10 cellular contexts compared by ENCODE assay signal in genomic region chr11:61598886-61599868, GRCh38. TPM values are rescaled to one million over a fixed set of nuclear protein-coding genes. Genes with fewer than 3 reads are reported as not detected.
A peak's percentile ranks its signal among the peaks of the same experiment; 100 is the strongest.
DNase-seq lines count a peak whose midpoint lies in the region; ATAC-seq and TF ChIP-seq lines count a peak whose summit lies in the region.
"Had no signal": no experiment of that assay in that cellular context is flagged by ENCODE, and none has a peak within 500 bp of the region (broad histone marks: within the 10 kb centered on the region; RNA-seq: fewer than 3 reads in every experiment).

No MANE protein-coding gene starts in this region.

- ATAC-seq in heart left ventricle (peak in 3 of 4 donors; percentile 27 to 64 (median 43)), GM19395 (IDR thresholded peaks at IDR 0.05; ENCODE audit: unreplicated experiment) (no peak)
- ATAC-seq: activated T-cell treated with anti-CD3 and anti-CD28 coated beads, Interleukin-2, amount 50 U/mL, for 72 hours had no signal

- intact Hi-C loops in heart left ventricle (cut with DNase I) (no loop called here), spleen (cut with DNase I; ENCODE audit: low total_unique reads) (no loop called here)

- H3K9ac ChIP-seq in skeletal muscle satellite cell (ENCODE audit: low read depth, low read length): peak overlapping the region; percentile 25

- TF ChIP-seq POLR2A in heart left ventricle (IDR thresholded peaks at IDR 0.05) (no peak), spleen (IDR thresholded peaks at IDR 0.05) (no peak)

- WGBS in heart left ventricle, 4 donors: 39 to 56% (median 41%) methylated on average over 20 to 25 of the region's 25 CpGs
- 40 to 56% (median 53%) methylated on average over 24 to 25 of the region's 25 CpGs for WGBS in spleen, 5 donors

- no peak for TF ChIP-seq CTCF in WERI-Rb-1 (IDR thresholded peaks at IDR 0.05; ENCODE audit: low read depth, low read length)
- no peak for TF ChIP-seq CTCF in heart left ventricle (IDR thresholded peaks at IDR 0.05)
- no peak for TF ChIP-seq CTCF in spleen (IDR thresholded peaks at IDR 0.05 in 8 of 11, conservative IDR thresholded peaks at IDR 0.05 in 3 of 11)

- peak overlapping the region; percentile 23 for H3K27ac ChIP-seq in WERI-Rb-1
- peak overlapping the region in 11 of 12 donors; percentile 9 to 75 (median 58) for H3K27ac ChIP-seq in heart left ventricle
- no peak overlapping the region for H3K27ac ChIP-seq in spleen

- H3K9me3 ChIP-seq in WERI-Rb-1 (ENCODE audit: severe bottlenecking) (no peaks in the 10 kb centered on the region), heart left ventricle (no peaks in the 10 kb centered on the region), skeletal muscle satellite cell (replicated peaks; ENCODE audit: low read length) (no peaks in the 10 kb centered on the region), spleen (no peaks in the 10 kb centered on the region)

- H3K36me3 ChIP-seq in WERI-Rb-1 (no peaks in the 10 kb centered on the region), heart left ventricle (no peaks in the 10 kb centered on the region), skeletal muscle satellite cell (ENCODE audit: insufficient read depth, low read length) (no peaks in the 10 kb centered on the region), spleen (no peaks in the 10 kb centered on the region)

- H3K4me3 ChIP-seq in WERI-Rb-1 (ENCODE audit: low read depth, low read length) (no peak overlapping the region), heart left ventricle (peak overlapping the region in 5 of 12 donors; percentile 1 to 32 (median 12)), skeletal muscle satellite cell (ENCODE audit: low read length) (peak overlapping the region; percentile 17), spleen (no peak overlapping the region)

- DNase-seq in H4 (ENCODE audit: low spot score) (peak; percentile 44), WERI-Rb-1 (peak; percentile 39), heart left ventricle (peak; percentile 54 to 80 (median 73)), spleen (no peak)
- no peak for DNase-seq in activated CD8-positive, alpha-beta memory T cell treated with anti-CD3 and anti-CD28 coated beads, Interleukin-2, amount 50 U/mL, for 48 hours
- DNase-seq: activated T-cell treated with anti-CD3 and anti-CD28 coated beads, Interleukin-2, amount 50 U/mL, for 72 hours; naive B cell; NCI-H2081 treated with DMSO at 0.1 percent for 48 hours had no signal

- peak overlapping the region; percentile 68 for H3K4me2 ChIP-seq in skeletal muscle satellite cell (ENCODE audit: low read length)

- H3K27me3 ChIP-seq in WERI-Rb-1 (ENCODE audit: insufficient read depth, low read depth, severe bottlenecking) (no peaks in the 10 kb centered on the region), heart left ventricle (no peaks in the 10 kb centered on the region), skeletal muscle satellite cell (ENCODE audit: control insufficient read depth, insufficient read depth, low read length) (peaks cover 2% of the 10 kb centered on the region), spleen (replicated peaks in 1 of 7) (peaks cover 0 to 54% (median 0%) of the 10 kb centered on the region in 7 donors)

- H3K4me1 ChIP-seq in heart left ventricle (peaks cover 0 to 53% (median 20%) of the 10 kb centered on the region in 12 donors), skeletal muscle satellite cell (ENCODE audit: control insufficient read depth, insufficient read depth, low read length) (peaks cover 60% of the 10 kb centered on the region), spleen (peaks cover 0 to 20% (median 4%) of the 10 kb centered on the region in 6 donors)

RNA-seq across cellular contexts. Expression of gene SYT7, which starts 18.3 kb away (rescaled TPM):
- 1.9 and 10.8 TPM in 2 replicates for total RNA-seq in H4 (2014; rRNA removed; shearing (Covaris generic))
- total RNA-seq in heart left ventricle: 10 to 100 TPM; 12.4 to 22.7 (median 17.4) TPM
- polyA plus RNA-seq in heart left ventricle: 10 to 100 TPM; 13.0 to 34.7 TPM
- 2.0 and 5.1 TPM in 2 replicates for total RNA-seq in skeletal muscle satellite cell (2012; rRNA removed)
- total RNA-seq in spleen: 1 to 10 TPM; 1.1 to 5.3 (median 3.3) TPM
- under 1 TPM; 0.14 to 0.48 (median 0.43) TPM for polyA plus RNA-seq in spleen
- total RNA-seq: activated T-cell treated with anti-CD3 and anti-CD28 coated beads, Interleukin-2, amount 50 U/mL, for 72 hours had no signal

Comparison
In these comparisons a context has a peak if more than half of its experiments do, and no peak if none do; other contexts are left out.
1. DNase-seq: peak in H4 (single experiment), WERI-Rb-1 (single experiment) and heart left ventricle (5 of 5); none in spleen (single experiment) and activated CD8-positive, alpha-beta memory T cell treated with anti-CD3 and anti-CD28 coated beads, Interleukin-2, amount 50 U/mL, for 48 hours (single experiment).
2. H3K27ac ChIP-seq: peak in WERI-Rb-1 (single experiment) and heart left ventricle (11 of 12); none in spleen (0 of 8).